ENCODE assay signal across 9 cellular contexts in the genomic region with DNA sequence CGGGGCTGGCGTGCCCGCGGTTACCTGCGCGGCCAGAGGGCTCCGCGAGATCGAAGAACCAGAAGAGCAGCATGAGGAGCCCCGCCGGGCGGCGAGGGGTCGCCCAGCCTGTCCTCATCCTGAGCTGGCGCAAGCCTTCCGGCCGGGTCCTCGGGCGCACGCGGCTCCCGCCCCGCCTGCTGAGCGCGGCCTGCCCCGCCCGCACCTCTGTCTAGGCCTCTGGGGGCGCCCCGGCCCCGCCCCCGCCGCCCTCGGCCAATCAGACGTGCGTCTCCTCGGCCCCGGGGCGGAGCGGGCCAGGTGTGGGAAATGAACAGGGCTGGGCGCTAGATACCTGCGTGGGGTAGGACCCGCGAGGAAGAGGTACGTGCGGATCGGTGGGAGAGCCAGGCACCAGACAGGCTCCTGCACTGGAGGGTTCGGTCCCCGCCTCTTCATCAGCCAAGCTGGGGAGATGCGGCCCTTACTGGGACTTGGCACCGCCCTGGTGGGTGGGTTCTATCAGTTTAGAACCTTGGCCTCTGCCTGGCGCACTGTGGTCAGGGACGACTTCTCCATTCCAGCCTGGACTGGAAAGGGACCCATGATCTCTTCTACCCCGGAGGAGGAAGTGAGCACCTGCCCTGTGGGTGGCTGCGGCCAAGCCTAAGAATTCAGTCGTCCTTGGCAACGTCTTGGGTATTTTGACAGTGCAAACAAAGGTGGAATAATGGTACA. TPM values are rescaled to one million over a fixed set of nuclear protein-coding genes. Genes with fewer than 3 reads are reported as not detected.
A peak's percentile ranks its signal among the peaks of the same experiment; 100 is the strongest.
DNase-seq lines count a peak whose midpoint lies in the region; ATAC-seq and TF ChIP-seq lines count a peak whose summit lies in the region.
"Had no signal": no experiment of that assay in that cellular context is flagged by ENCODE, and none has a peak within 500 bp of the region (broad histone marks: within the 10 kb centered on the region; RNA-seq: fewer than 3 reads in every experiment).

LY75 (minus strand) TSS at position 192 of the 717 bp plus-strand sequence.

- TF ChIP-seq CTCF in AG10803 (conservative IDR thresholded peaks at IDR 0.05; ENCODE audit: low read length) = no peak
- no peak for TF ChIP-seq CTCF in body of pancreas (IDR thresholded peaks at IDR 0.05)
- TF ChIP-seq CTCF in kidney epithelial cell (IDR thresholded peaks at IDR 0.05; ENCODE audit: insufficient read depth, low read length, poor library complexity, severe bottlenecking) = no peak

- TF ChIP-seq POLR2A in GM19099 (IDR thresholded peaks at IDR 0.05; ENCODE audit: extremely low read depth, insufficient read length, low read depth) (peak; percentile 91), body of pancreas (IDR thresholded peaks at IDR 0.05) (peak in 2 of 3 donors; percentile 25 to 62)

- 3% methylated on average over 15 to 56 of the region's 56 CpGs for WGBS in body of pancreas, 2 donors

- H3K36me3 Mint-ChIP-seq in T-helper 2 cell treated with Interferon-gamma antibody and Interleukin-4, amounts not matched to agents 5 μg/mL and 100 μg/mL, for 36 hours (ENCODE audit: low read depth) = no peaks in the 10 kb centered on the region

- intact Hi-C loops in body of pancreas (cut with DNase I) = no loop called here

- H3K4me1 Mint-ChIP-seq in T-helper 2 cell treated with Interferon-gamma antibody and Interleukin-4, amounts not matched to agents 5 μg/mL and 100 μg/mL, for 36 hours (ENCODE audit: low read depth) = peaks cover 16% of the 10 kb centered on the region

- DNase-seq in AG10803 (ENCODE audit: low read depth) (no peak), body of pancreas (peak; percentile 64 to 80 (median 73)), kidney epithelial cell (ENCODE audit: low read depth) (no peak), middle frontal gyrus (ENCODE audit: extremely low spot score, low spot score) (no peak)
- peak; percentile 78 for DNase-seq in T-helper 2 cell treated with Interferon-gamma antibody and Interleukin-4, amounts not matched to agents 5 μg/mL and 100 μg/mL, for 36 hours (ENCODE audit: low spot score)
- peak; percentile 83 for DNase-seq in stimulated activated CD4-positive, alpha-beta T cell treated with anti-CD3 and anti-CD28 coated beads, Interleukin-1b, Interleukin-23, amount 100 ng/mL, for 48 hours

- H3K9me3 Mint-ChIP-seq in T-helper 2 cell treated with Interferon-gamma antibody and Interleukin-4, amounts not matched to agents 5 μg/mL and 100 μg/mL, for 36 hours = no peaks in the 10 kb centered on the region

- peak within 1 kb of the TSS; percentile 95 for H3K4me3 Mint-ChIP-seq in T-helper 2 cell treated with Interferon-gamma antibody and Interleukin-4, amounts not matched to agents 5 μg/mL and 100 μg/mL, for 36 hours

- H3K27me3 Mint-ChIP-seq in T-helper 2 cell treated with Interferon-gamma antibody and Interleukin-4, amounts not matched to agents 5 μg/mL and 100 μg/mL, for 36 hours (ENCODE audit: low read depth) = no peaks in the 10 kb centered on the region

- no peaks in the 10 kb centered on the region for H3K9me3 ChIP-seq in body of pancreas
- H3K9me3 ChIP-seq: HAP-1 had no signal

- H3K4me3 ChIP-seq in AG10803 (ENCODE audit: low read length) = peak within 1 kb of the TSS; percentile 60
- peak within 1 kb of the TSS; percentile 7 to 21 for H3K4me3 ChIP-seq in body of pancreas
- peak within 1 kb of the TSS; percentile 28 for H3K4me3 ChIP-seq in kidney epithelial cell (ENCODE audit: low read depth, low read length)
- H3K4me3 ChIP-seq: HAP-1 had no signal

- peak; percentile 86 for ATAC-seq in HG03439 (IDR thresholded peaks at IDR 0.05; ENCODE audit: unreplicated experiment)
- peak; percentile 86 for ATAC-seq in body of pancreas

- no peaks in the 10 kb centered on the region for H3K27me3 ChIP-seq in body of pancreas
- H3K27me3 ChIP-seq in kidney epithelial cell (ENCODE audit: control insufficient read depth, insufficient read depth, low read length) = peaks cover 11% of the 10 kb centered on the region

- H3K36me3 ChIP-seq in body of pancreas (replicated peaks in 1 of 2; ENCODE audit: insufficient read depth in 1 of 2, low read depth in 2 of 2) = no peaks in the 10 kb centered on the region
- no peaks in the 10 kb centered on the region for H3K36me3 ChIP-seq in kidney epithelial cell (ENCODE audit: control insufficient read depth, insufficient read depth, low read length)
- H3K36me3 ChIP-seq: HAP-1 had no signal

- H3K4me1 ChIP-seq in body of pancreas = peaks cover 20% of the 10 kb centered on the region
- H3K4me1 ChIP-seq: HAP-1 had no signal

- peak within 1 kb of the TSS; percentile 95 for H3K27ac Mint-ChIP-seq in T-helper 2 cell treated with Interferon-gamma antibody and Interleukin-4, amounts not matched to agents 5 μg/mL and 100 μg/mL, for 36 hours

- peak within 1 kb of the TSS in 2 of 4 donors; percentile 41 to 47 for H3K27ac ChIP-seq in body of pancreas

RNA-seq across cellular contexts. Expression of gene LY75, which starts in this region (rescaled TPM):
- total RNA-seq in body of pancreas (1 to 10 TPM in 1 of 2 donors, not detected in 1; 2.9 TPM), kidney epithelial cell (3.4 and 4.1 TPM in 2 replicates)

Comparison
In these comparisons a context has a peak if more than half of its experiments do, and no peak if none do; other contexts are left out.
1. DNase-seq: peak in T-helper 2 cell treated with Interferon-gamma antibody and Interleukin-4, amounts not matched to agents 5 μg/mL and 100 μg/mL, for 36 hours (single experiment), body of pancreas (4 of 4) and stimulated activated CD4-positive, alpha-beta T cell treated with anti-CD3 and anti-CD28 coated beads, Interleukin-1b, Interleukin-23, amount 100 ng/mL, for 48 hours (single experiment); none in AG10803 (single experiment), kidney epithelial cell (single experiment) and middle frontal gyrus (single experiment).
2. Peak in every context shown above with its lines, with median percentiles within 50 percentile points of each other: H3K4me3 ChIP-seq.